ENCODE assay signal across 8 cellular contexts in the genomic region with DNA sequence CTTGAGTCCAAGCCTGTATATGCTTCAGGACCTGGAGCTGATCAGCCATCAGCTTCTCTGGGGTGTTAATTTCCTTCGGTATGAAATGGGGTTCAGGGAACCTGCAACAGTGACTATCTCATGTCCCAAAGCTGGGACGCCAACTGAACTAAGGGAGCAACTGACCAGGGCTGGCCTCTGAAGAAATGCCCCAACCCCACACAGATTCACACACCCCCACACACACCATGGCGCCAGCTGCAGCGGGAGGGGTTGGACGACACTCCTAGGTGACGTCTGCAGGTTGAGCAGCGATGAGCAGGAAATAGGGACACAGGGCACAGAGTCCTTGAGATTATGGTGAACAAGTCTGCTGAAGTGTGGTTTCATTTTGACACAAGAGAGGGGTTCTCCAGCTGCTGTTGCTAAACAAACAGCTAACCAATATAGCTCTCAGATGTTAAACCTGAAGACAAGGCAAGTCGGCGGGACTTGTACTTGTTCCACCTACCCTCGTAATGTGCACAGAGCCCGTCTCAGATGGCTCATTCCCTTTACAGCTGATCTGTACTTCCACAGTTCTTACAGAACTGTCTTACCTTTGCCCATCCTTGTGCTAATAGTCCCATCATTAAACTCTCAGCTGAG. TPM values are rescaled to one million over a fixed set of nuclear protein-coding genes. Genes with fewer than 3 reads are reported as not detected.
DNase-seq lines count a peak whose midpoint lies in the region; ATAC-seq lines count a peak whose summit lies in the region.

No MANE protein-coding gene starts in this region.

- no peaks in the 10 kb centered on the region for H3K36me3 Mint-ChIP-seq in activated CD8-positive, alpha-beta memory T cell treated with anti-CD3 and anti-CD28 coated beads, Interleukin-2, amount 10 ng/mL, durations not matched to agents 7 days and 5 days

- peaks cover 5% of the 10 kb centered on the region for H3K4me1 Mint-ChIP-seq in activated CD8-positive, alpha-beta memory T cell treated with anti-CD3 and anti-CD28 coated beads, Interleukin-2, amount 10 ng/mL, durations not matched to agents 7 days and 5 days

- intact Hi-C loops in sciatic nerve (cut with DNase I): no loop called here

- H3K4me3 Mint-ChIP-seq in activated CD8-positive, alpha-beta memory T cell treated with anti-CD3 and anti-CD28 coated beads, Interleukin-2, amount 10 ng/mL, durations not matched to agents 7 days and 5 days: peak overlapping the region; percentile 63

- peak; percentile 77 for DNase-seq in activated CD8-positive, alpha-beta memory T cell treated with anti-CD3 and anti-CD28 coated beads, Interleukin-2, amount 10 ng/mL, durations not matched to agents 7 days and 5 days
- DNase-seq in activated CD8-positive, alpha-beta memory T cell treated with anti-CD3 and anti-CD28 coated beads for 24 hours: no peak
- peak; percentile 10 for DNase-seq in activated CD4-positive, CD25-positive, alpha-beta regulatory T cell treated with anti-CD3 and anti-CD28 coated beads, Interleukin-2, amount 50 U/mL, for 16 hours (ENCODE audit: low read depth, low spot score)
- peak; percentile 41 for DNase-seq in stimulated activated CD4-positive, alpha-beta T cell treated with anti-CD3 and anti-CD28 coated beads, Interleukin-4, amount 100 ng/mL, for 24 hours
- no peak for DNase-seq in sciatic nerve (ENCODE audit: low spot score)
- DNase-seq in putamen (ENCODE audit: low spot score): no peak
- DNase-seq in NCI-H2081 (lab: John Stamatoyannopoulos, UW): no peak

- CTCF ChIA-PET in activated CD8-positive, alpha-beta memory T cell treated with anti-CD3 and anti-CD28 coated beads, Interleukin-2, amount 10 ng/mL, durations not matched to agents 7 days and 5 days (lab: Charles Lee): interaction anchor here (1.1 to 1.9 kb wide), 3 partner anchors 18 to 280 kb away, joined by 3 to 9 read pairs (median 3); no protein-coding TSS in a partner anchor

- peak overlapping the region; percentile 29 for H3K27ac Mint-ChIP-seq in activated CD8-positive, alpha-beta memory T cell treated with anti-CD3 and anti-CD28 coated beads, Interleukin-2, amount 10 ng/mL, durations not matched to agents 7 days and 5 days

- peaks cover 21% of the 10 kb centered on the region for H3K27me3 Mint-ChIP-seq in activated CD8-positive, alpha-beta memory T cell treated with anti-CD3 and anti-CD28 coated beads, Interleukin-2, amount 10 ng/mL, durations not matched to agents 7 days and 5 days

- peaks cover 3% of the 10 kb centered on the region for H3K9me3 Mint-ChIP-seq in activated CD8-positive, alpha-beta memory T cell treated with anti-CD3 and anti-CD28 coated beads, Interleukin-2, amount 10 ng/mL, durations not matched to agents 7 days and 5 days (ENCODE audit: low read depth)

- ATAC-seq in activated CD8-positive, alpha-beta memory T cell treated with anti-CD3 and anti-CD28 coated beads, Interleukin-2, amount 10 ng/mL, durations not matched to agents 7 days and 5 days: peak; percentile 90
- ATAC-seq in HG03025 (IDR thresholded peaks at IDR 0.05; ENCODE audit: low FRiP score, unreplicated experiment): peak; percentile 79
- ATAC-seq in sciatic nerve: no peak

RNA-seq across cellular contexts. Expression of a gene that starts 7.5 kb away (rescaled TPM):
- 1 to 10 TPM in 1 of 2 experiments, under 1 TPM in 1; 0.47 to 2.0 TPM for total RNA-seq in activated CD8-positive, alpha-beta memory T cell treated with anti-CD3 and anti-CD28 coated beads, Interleukin-2, amount 10 ng/mL, durations not matched to agents 7 days and 5 days
- 0.76 TPM for total RNA-seq in sciatic nerve

Comparison
In these comparisons a context has a peak if more than half of its experiments do, and no peak if none do; other contexts are left out.
1. DNase-seq: peak in activated CD8-positive, alpha-beta memory T cell treated with anti-CD3 and anti-CD28 coated beads, Interleukin-2, amount 10 ng/mL, durations not matched to agents 7 days and 5 days (single experiment), activated CD4-positive, CD25-positive, alpha-beta regulatory T cell treated with anti-CD3 and anti-CD28 coated beads, Interleukin-2, amount 50 U/mL, for 16 hours (single experiment) and stimulated activated CD4-positive, alpha-beta T cell treated with anti-CD3 and anti-CD28 coated beads, Interleukin-4, amount 100 ng/mL, for 24 hours (single experiment); none in activated CD8-positive, alpha-beta memory T cell treated with anti-CD3 and anti-CD28 coated beads for 24 hours (single experiment), sciatic nerve (single experiment), putamen (single experiment) and NCI-H2081 (0 of 2).